Comparison of ENCODE assay signal across 1 cellular context in the genomic region with DNA sequence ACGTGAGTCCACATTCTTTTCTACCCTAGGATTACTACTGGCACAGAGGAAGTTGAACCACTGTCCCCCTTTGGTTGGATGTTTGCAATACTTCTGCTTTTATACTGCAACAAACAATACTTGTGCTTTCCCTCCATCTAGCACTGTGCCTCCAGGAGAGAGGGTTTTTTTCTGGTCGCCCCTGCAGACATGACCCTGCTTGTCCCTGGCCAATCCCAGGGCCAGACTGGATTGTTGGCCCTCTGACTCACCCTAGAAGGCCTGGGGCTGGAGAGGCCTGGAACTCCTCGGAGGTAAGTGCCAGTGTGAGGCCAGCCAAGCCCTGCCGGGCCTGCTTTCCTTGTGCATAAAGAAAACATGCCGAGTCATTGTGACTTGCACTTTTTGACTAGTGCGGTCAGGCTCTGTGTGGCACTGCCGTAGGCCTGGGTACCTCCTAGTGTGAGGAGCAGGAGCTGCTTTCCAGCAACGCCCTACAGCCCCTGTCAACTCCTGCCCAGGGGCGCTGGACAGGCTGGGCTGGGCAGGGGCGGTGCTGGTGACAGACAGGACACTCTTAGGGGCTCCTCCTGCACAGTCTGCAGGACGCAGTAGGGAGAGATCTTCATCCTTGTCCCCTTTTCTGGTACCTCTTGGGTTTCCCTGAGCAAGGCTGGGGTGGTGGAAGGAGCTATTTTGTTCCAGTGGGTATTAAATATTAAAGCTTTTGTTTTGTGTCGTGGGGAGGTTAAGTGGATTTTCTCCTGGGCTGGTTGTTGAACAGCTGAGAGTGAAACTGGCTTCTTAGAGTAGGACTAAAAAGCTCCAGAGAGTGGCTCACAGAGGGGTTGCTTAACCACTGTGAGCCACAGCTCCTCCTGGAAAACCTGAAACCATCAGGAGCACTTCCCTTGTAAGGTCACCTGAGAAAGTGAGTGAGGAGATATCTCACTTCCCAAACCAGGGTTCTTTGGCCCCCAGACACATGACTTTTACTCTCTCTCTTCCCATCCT.
A peak's percentile ranks its signal among the peaks of the same experiment; 100 is the strongest.
TF ChIP-seq lines count a peak whose summit lies in the region.

No MANE protein-coding gene starts in this region.

TF ChIP-seq in HEK293, 187 proteins besides CTCF, POLR2A, EP300 and RAD21 (continued from another document):
- TF ChIP-seq, protein P1, sequence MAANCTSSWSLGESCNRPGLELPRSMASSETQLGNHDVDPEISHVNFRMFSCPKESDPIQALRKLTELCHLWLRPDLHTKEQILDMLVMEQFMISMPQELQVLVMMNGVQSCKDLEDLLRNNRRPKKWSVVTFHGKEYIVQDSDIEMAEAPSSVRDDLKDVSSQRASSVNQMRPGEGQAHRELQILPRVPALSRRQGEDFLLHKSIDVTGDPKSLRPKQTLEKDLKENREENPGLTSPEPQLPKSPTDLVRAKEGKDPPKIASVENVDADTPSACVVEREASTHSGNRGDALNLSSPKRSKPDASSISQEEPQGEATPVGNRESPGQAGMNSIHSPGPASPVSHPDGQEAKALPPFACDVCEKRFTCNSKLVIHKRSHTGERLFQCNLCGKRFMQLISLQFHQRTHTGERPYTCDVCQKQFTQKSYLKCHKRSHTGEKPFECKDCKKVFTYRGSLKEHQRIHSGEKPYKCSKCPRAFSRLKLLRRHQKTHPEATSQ (tag by site-specific recombination; IDR thresholded peaks at IDR 0.05), result no peak
- TF ChIP-seq SCRT2 (tag by site-specific recombination; IDR thresholded peaks at IDR 0.05) (peak; percentile 53), ZNF169 (tag by site-specific recombination; IDR thresholded peaks at IDR 0.05) (no peak), GLIS2 (tag by site-specific recombination; IDR thresholded peaks at IDR 0.05) (peak; percentile 45; the same call in 1 of the 2 replicates), ZIC2 (tag by site-specific recombination; IDR thresholded peaks at IDR 0.05) (peak; percentile 72), ZNF335 (tag by site-specific recombination; conservative IDR thresholded peaks at IDR 0.05) (peak; percentile 59), ZNF394 (tag by site-specific recombination; IDR thresholded peaks at IDR 0.05; ENCODE audit: borderline replicate concordance) (no peak), ZNF544 (tag by site-specific recombination; IDR thresholded peaks at IDR 0.05) (no peak), HOXA7 (CRISPR knock-in tag; IDR thresholded peaks at IDR 0.05; ENCODE audit: borderline replicate concordance) (no peak), ZNF521 (tag by site-specific recombination; IDR thresholded peaks at IDR 0.05) (no peak), SP3 (tag by site-specific recombination; IDR thresholded peaks at IDR 0.05) (no peak), ZNF670 (tag by site-specific recombination; IDR thresholded peaks at IDR 0.05; ENCODE audit: low read depth) (no peak), SP7 (tag by site-specific recombination; IDR thresholded peaks at IDR 0.05) (0 out of 2 replicates have a peak, but pooled peaks have one; percentile 58), PRDM1 (tag by site-specific recombination; IDR thresholded peaks at IDR 0.05) (peak; percentile 82), ZNF423 (tag by site-specific recombination; IDR thresholded peaks at IDR 0.05) (no peak), ZNF175 (tag by site-specific recombination; IDR thresholded peaks at IDR 0.05) (no peak), MYNN (tag by site-specific recombination; IDR thresholded peaks at IDR 0.05; ENCODE audit: borderline replicate concordance) (no peak), ZNF660 (tag by site-specific recombination; IDR thresholded peaks at IDR 0.05) (peak; percentile 43; the same call in 1 of the 2 replicates), ZNF324 (tag by site-specific recombination; IDR thresholded peaks at IDR 0.05) (no peak), ZFP41 (tag by site-specific recombination; IDR thresholded peaks at IDR 0.05; ENCODE audit: borderline replicate concordance) (no peak), ZBTB8A (tag by site-specific recombination; IDR thresholded peaks at IDR 0.05) (peak; percentile 71), ZNF558 (tag by site-specific recombination; IDR thresholded peaks at IDR 0.05) (no peak), ZNF23 (tag by site-specific recombination; IDR thresholded peaks at IDR 0.05; ENCODE audit: borderline replicate concordance) (no peak), ZFHX2 (tag by site-specific recombination; conservative IDR thresholded peaks at IDR 0.05) (no peak), ZBTB17 (tag by site-specific recombination; IDR thresholded peaks at IDR 0.05) (peak; percentile 44; the same call in 1 of the 2 replicates), ZNF510 (tag by site-specific recombination; IDR thresholded peaks at IDR 0.05; ENCODE audit: insufficient replicate concordance) (no peak), ZNF600 (tag by site-specific recombination; IDR thresholded peaks at IDR 0.05) (peak; percentile 81)
- TF ChIP-seq, protein P2, sequence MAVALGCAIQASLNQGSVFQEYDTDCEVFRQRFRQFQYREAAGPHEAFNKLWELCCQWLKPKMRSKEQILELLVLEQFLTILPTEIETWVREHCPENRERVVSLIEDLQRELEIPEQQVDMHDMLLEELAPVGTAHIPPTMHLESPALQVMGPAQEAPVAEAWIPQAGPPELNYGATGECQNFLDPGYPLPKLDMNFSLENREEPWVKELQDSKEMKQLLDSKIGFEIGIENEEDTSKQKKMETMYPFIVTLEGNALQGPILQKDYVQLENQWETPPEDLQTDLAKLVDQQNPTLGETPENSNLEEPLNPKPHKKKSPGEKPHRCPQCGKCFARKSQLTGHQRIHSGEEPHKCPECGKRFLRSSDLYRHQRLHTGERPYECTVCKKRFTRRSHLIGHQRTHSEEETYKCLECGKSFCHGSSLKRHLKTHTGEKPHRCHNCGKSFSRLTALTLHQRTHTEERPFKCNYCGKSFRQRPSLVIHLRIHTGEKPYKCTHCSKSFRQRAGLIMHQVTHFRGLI (tag by site-specific recombination; IDR thresholded peaks at IDR 0.05), result peak; percentile 89
- TF ChIP-seq, protein P3, sequence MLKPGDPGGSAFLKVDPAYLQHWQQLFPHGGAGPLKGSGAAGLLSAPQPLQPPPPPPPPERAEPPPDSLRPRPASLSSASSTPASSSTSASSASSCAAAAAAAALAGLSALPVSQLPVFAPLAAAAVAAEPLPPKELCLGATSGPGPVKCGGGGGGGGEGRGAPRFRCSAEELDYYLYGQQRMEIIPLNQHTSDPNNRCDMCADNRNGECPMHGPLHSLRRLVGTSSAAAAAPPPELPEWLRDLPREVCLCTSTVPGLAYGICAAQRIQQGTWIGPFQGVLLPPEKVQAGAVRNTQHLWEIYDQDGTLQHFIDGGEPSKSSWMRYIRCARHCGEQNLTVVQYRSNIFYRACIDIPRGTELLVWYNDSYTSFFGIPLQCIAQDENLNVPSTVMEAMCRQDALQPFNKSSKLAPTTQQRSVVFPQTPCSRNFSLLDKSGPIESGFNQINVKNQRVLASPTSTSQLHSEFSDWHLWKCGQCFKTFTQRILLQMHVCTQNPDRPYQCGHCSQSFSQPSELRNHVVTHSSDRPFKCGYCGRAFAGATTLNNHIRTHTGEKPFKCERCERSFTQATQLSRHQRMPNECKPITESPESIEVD (tag by site-specific recombination; IDR thresholded peaks at IDR 0.05), result no peak
- TF ChIP-seq, protein P4, sequence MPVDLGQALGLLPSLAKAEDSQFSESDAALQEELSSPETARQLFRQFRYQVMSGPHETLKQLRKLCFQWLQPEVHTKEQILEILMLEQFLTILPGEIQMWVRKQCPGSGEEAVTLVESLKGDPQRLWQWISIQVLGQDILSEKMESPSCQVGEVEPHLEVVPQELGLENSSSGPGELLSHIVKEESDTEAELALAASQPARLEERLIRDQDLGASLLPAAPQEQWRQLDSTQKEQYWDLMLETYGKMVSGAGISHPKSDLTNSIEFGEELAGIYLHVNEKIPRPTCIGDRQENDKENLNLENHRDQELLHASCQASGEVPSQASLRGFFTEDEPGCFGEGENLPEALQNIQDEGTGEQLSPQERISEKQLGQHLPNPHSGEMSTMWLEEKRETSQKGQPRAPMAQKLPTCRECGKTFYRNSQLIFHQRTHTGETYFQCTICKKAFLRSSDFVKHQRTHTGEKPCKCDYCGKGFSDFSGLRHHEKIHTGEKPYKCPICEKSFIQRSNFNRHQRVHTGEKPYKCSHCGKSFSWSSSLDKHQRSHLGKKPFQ (tag by site-specific recombination; IDR thresholded peaks at IDR 0.05), result no peak
- TF ChIP-seq, protein P5, sequence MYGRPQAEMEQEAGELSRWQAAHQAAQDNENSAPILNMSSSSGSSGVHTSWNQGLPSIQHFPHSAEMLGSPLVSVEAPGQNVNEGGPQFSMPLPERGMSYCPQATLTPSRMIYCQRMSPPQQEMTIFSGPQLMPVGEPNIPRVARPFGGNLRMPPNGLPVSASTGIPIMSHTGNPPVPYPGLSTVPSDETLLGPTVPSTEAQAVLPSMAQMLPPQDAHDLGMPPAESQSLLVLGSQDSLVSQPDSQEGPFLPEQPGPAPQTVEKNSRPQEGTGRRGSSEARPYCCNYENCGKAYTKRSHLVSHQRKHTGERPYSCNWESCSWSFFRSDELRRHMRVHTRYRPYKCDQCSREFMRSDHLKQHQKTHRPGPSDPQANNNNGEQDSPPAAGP (tag by site-specific recombination; IDR thresholded peaks at IDR 0.05), result no peak
- TF ChIP-seq, protein P6, sequence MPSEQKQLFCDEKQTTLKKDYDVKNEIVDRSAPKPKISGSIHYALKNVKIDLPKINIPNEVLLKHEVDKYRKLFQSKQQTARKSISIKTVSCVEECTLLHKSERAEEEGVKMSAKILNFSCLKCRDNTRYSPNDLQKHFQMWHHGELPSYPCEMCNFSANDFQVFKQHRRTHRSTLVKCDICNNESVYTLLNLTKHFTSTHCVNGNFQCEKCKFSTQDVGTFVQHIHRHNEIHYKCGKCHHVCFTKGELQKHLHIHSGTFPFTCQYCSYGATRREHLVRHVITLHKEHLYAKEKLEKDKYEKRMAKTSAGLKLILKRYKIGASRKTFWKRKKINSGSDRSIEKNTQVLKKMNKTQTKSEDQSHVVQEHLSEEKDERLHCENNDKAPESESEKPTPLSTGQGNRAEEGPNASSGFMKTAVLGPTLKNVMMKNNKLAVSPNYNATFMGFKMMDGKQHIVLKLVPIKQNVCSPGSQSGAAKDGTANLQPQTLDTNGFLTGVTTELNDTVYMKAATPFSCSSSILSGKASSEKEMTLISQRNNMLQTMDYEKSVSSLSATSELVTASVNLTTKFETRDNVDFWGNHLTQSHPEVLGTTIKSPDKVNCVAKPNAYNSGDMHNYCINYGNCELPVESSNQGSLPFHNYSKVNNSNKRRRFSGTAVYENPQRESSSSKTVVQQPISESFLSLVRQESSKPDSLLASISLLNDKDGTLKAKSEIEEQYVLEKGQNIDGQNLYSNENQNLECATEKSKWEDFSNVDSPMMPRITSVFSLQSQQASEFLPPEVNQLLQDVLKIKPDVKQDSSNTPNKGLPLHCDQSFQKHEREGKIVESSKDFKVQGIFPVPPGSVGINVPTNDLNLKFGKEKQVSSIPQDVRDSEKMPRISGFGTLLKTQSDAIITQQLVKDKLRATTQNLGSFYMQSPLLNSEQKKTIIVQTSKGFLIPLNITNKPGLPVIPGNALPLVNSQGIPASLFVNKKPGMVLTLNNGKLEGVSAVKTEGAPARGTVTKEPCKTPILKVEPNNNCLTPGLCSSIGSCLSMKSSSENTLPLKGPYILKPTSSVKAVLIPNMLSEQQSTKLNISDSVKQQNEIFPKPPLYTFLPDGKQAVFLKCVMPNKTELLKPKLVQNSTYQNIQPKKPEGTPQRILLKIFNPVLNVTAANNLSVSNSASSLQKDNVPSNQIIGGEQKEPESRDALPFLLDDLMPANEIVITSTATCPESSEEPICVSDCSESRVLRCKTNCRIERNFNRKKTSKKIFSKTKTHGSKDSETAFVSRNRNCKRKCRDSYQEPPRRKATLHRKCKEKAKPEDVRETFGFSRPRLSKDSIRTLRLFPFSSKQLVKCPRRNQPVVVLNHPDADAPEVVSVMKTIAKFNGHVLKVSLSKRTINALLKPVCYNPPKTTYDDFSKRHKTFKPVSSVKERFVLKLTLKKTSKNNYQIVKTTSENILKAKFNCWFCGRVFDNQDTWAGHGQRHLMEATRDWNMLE (tag by site-specific recombination; conservative IDR thresholded peaks at IDR 0.05; ENCODE audit: low read depth), result peak; percentile 39; the same call in 1 of the 2 replicates
- TF ChIP-seq, protein P7, sequence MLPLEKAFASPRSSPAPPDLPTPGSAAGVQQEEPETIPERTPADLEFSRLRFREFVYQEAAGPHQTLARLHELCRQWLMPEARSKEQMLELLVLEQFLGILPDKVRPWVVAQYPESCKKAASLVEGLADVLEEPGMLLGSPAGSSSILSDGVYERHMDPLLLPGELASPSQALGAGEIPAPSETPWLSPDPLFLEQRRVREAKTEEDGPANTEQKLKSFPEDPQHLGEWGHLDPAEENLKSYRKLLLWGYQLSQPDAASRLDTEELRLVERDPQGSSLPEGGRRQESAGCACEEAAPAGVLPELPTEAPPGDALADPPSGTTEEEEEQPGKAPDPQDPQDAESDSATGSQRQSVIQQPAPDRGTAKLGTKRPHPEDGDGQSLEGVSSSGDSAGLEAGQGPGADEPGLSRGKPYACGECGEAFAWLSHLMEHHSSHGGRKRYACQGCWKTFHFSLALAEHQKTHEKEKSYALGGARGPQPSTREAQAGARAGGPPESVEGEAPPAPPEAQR (tag by site-specific recombination; IDR thresholded peaks at IDR 0.05), result no peak
